ENCODE assay signal across 1 cellular context in the genomic region with DNA sequence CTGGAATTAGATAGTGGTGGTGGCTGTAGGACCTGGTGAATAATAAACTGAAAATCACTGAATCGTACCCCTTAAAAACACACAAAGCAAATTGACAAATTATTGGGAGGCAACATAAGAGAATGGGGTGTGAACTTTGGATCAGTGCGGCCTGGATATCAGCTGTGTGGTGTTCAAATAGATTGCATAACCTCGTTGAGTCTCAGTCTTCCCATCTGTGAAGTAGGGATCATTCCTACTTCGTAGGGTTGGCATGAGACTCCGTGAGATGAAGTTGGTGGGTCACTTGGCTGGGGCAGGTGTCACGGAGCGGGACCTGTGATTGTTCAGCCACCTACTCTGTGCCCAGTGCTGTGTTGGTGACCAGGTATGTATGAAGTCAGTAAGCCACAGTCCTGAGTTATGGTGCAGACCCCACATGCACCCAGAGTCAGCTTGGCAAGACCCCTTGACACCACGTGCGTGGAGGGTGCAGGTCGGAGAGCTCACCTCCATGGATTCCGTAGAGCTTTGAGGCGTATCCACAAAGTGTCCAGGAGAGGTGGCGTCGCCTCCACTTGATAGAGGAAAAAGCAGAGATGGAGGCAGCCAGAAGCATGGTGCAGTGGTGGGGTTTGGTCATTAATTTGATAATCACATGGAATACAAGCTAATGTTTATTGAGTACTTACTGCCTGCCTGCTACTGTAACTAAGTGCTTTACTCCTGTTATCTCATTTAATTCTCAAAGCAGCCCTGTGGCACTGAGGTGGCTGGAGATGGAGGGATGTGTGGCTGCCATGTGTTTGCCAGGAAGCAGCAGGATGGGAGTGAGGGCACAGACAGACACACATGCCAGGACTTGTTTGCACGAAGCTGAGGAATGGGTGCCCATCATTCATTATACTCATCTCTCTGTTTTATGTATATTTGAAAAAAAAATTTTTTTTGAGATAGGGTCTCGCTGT.
TF ChIP-seq lines count a peak whose summit lies in the region.

No MANE protein-coding gene starts in this region.

TF ChIP-seq in H1, 55 proteins besides CTCF, POLR2A, EP300 and RAD21:
- no peak for TF ChIP-seq SUZ12 (IDR thresholded peaks at IDR 0.05; ENCODE audit: low read length)
- TF ChIP-seq CBX8 (IDR thresholded peaks at IDR 0.05; ENCODE audit: borderline replicate concordance, low read depth, low read length): no peak
- TF ChIP-seq YY1 (IDR thresholded peaks at IDR 0.05; ENCODE audit: low read depth, low read length): no peak
- no peak for TF ChIP-seq RNF2 (IDR thresholded peaks at IDR 0.05; ENCODE audit: borderline replicate concordance, low read depth, low read length, missing control alignments, poor library complexity, severe bottlenecking)
- no peak for TF ChIP-seq NANOG (IDR thresholded peaks at IDR 0.05; ENCODE audit: insufficient read depth, low read depth, low read length, poor library complexity, severe bottlenecking)
- no peak for TF ChIP-seq GABPA (IDR thresholded peaks at IDR 0.05; ENCODE audit: borderline replicate concordance, insufficient read depth, low read length)
- no peak for TF ChIP-seq NRF1 (IDR thresholded peaks at IDR 0.05; ENCODE audit: low read depth, low read length)
- TF ChIP-seq SAP30 (IDR thresholded peaks at IDR 0.05; ENCODE audit: insufficient read depth, insufficient replicate concordance, low read length): no peak
- TF ChIP-seq TEAD4 (IDR thresholded peaks at IDR 0.05; ENCODE audit: low read depth, low read length): no peak
- TF ChIP-seq, protein P1, sequence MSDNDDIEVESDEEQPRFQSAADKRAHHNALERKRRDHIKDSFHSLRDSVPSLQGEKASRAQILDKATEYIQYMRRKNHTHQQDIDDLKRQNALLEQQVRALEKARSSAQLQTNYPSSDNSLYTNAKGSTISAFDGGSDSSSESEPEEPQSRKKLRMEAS (IDR thresholded peaks at IDR 0.05): no peak
- no peak for TF ChIP-seq HDAC2 (IDR thresholded peaks at IDR 0.05; ENCODE audit: borderline replicate concordance in 1 of 2, low read depth in 2 of 2, low read length in 2 of 2)
- no peak for TF ChIP-seq CEBPB (IDR thresholded peaks at IDR 0.05; ENCODE audit: low read depth, low read length)
- TF ChIP-seq SRF (IDR thresholded peaks at IDR 0.05; ENCODE audit: low read depth, low read length): no peak
- no peak for TF ChIP-seq KDM4A (IDR thresholded peaks at IDR 0.05; ENCODE audit: low read depth, low read length, severe bottlenecking)
- no peak for TF ChIP-seq TCF12 (IDR thresholded peaks at IDR 0.05; ENCODE audit: low read depth, low read length)
- TF ChIP-seq, protein P2, sequence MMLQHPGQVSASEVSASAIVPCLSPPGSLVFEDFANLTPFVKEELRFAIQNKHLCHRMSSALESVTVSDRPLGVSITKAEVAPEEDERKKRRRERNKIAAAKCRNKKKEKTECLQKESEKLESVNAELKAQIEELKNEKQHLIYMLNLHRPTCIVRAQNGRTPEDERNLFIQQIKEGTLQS (IDR thresholded peaks at IDR 0.05; ENCODE audit: insufficient read depth, low read depth, low read length): no peak
- TF ChIP-seq SIN3A (conservative IDR thresholded peaks at IDR 0.05 in 1 of 2, IDR thresholded peaks at IDR 0.05 in 1 of 2; ENCODE audit: low read depth in 1 of 2, low read length in 2 of 2): no peak
- no peak for TF ChIP-seq ASH2L (IDR thresholded peaks at IDR 0.05; ENCODE audit: low read length)
- TF ChIP-seq, protein P3, sequence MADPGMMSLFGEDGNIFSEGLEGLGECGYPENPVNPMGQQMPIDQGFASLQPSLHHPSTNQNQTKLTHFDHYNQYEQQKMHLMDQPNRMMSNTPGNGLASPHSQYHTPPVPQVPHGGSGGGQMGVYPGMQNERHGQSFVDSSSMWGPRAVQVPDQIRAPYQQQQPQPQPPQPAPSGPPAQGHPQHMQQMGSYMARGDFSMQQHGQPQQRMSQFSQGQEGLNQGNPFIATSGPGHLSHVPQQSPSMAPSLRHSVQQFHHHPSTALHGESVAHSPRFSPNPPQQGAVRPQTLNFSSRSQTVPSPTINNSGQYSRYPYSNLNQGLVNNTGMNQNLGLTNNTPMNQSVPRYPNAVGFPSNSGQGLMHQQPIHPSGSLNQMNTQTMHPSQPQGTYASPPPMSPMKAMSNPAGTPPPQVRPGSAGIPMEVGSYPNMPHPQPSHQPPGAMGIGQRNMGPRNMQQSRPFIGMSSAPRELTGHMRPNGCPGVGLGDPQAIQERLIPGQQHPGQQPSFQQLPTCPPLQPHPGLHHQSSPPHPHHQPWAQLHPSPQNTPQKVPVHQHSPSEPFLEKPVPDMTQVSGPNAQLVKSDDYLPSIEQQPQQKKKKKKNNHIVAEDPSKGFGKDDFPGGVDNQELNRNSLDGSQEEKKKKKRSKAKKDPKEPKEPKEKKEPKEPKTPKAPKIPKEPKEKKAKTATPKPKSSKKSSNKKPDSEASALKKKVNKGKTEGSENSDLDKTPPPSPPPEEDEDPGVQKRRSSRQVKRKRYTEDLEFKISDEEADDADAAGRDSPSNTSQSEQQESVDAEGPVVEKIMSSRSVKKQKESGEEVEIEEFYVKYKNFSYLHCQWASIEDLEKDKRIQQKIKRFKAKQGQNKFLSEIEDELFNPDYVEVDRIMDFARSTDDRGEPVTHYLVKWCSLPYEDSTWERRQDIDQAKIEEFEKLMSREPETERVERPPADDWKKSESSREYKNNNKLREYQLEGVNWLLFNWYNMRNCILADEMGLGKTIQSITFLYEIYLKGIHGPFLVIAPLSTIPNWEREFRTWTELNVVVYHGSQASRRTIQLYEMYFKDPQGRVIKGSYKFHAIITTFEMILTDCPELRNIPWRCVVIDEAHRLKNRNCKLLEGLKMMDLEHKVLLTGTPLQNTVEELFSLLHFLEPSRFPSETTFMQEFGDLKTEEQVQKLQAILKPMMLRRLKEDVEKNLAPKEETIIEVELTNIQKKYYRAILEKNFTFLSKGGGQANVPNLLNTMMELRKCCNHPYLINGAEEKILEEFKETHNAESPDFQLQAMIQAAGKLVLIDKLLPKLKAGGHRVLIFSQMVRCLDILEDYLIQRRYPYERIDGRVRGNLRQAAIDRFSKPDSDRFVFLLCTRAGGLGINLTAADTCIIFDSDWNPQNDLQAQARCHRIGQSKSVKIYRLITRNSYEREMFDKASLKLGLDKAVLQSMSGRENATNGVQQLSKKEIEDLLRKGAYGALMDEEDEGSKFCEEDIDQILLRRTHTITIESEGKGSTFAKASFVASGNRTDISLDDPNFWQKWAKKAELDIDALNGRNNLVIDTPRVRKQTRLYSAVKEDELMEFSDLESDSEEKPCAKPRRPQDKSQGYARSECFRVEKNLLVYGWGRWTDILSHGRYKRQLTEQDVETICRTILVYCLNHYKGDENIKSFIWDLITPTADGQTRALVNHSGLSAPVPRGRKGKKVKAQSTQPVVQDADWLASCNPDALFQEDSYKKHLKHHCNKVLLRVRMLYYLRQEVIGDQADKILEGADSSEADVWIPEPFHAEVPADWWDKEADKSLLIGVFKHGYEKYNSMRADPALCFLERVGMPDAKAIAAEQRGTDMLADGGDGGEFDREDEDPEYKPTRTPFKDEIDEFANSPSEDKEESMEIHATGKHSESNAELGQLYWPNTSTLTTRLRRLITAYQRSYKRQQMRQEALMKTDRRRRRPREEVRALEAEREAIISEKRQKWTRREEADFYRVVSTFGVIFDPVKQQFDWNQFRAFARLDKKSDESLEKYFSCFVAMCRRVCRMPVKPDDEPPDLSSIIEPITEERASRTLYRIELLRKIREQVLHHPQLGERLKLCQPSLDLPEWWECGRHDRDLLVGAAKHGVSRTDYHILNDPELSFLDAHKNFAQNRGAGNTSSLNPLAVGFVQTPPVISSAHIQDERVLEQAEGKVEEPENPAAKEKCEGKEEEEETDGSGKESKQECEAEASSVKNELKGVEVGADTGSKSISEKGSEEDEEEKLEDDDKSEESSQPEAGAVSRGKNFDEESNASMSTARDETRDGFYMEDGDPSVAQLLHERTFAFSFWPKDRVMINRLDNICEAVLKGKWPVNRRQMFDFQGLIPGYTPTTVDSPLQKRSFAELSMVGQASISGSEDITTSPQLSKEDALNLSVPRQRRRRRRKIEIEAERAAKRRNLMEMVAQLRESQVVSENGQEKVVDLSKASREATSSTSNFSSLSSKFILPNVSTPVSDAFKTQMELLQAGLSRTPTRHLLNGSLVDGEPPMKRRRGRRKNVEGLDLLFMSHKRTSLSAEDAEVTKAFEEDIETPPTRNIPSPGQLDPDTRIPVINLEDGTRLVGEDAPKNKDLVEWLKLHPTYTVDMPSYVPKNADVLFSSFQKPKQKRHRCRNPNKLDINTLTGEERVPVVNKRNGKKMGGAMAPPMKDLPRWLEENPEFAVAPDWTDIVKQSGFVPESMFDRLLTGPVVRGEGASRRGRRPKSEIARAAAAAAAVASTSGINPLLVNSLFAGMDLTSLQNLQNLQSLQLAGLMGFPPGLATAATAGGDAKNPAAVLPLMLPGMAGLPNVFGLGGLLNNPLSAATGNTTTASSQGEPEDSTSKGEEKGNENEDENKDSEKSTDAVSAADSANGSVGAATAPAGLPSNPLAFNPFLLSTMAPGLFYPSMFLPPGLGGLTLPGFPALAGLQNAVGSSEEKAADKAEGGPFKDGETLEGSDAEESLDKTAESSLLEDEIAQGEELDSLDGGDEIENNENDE (IDR thresholded peaks at IDR 0.05; ENCODE audit: insufficient replicate concordance, low read length): no peak
- TF ChIP-seq, protein P4, sequence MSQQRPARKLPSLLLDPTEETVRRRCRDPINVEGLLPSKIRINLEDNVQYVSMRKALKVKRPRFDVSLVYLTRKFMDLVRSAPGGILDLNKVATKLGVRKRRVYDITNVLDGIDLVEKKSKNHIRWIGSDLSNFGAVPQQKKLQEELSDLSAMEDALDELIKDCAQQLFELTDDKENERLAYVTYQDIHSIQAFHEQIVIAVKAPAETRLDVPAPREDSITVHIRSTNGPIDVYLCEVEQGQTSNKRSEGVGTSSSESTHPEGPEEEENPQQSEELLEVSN (IDR thresholded peaks at IDR 0.05): no peak
TF ChIP-seq in H1: peak in this region for 0.
